9 cellular contexts compared by ENCODE assay signal in the genomic region with DNA sequence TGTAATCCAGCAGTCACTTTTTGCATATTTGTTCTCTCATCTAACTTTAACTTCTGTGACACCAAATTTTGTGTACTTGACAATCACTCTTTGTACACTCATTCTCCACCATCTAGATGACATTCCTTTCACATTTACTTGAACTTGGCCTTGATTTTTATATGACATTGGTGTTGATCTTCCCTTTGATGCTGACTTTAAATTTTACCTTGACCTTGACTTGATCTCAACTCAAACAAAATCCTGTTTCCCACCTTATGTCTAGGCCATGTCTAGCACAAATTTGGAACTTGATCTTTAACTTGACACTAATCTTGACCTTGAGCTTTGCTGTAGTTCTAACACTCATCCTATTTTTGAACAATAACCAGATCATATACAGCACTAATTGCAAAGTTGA. TPM values are rescaled to one million over a fixed set of nuclear protein-coding genes. Genes with fewer than 3 reads are reported as not detected.
"Had no signal": no experiment of that assay in that cellular context is flagged by ENCODE, and none has a peak within 500 bp of the region (broad histone marks: within the 10 kb centered on the region; RNA-seq: fewer than 3 reads in every experiment).

No MANE protein-coding gene starts in this region.

- ATAC-seq: GM12878 had no signal

- DNase-seq: GDM1, GF-D8 had no signal

- FAIRE-seq: G401.6, GM12878, GM12891, GM12892, GM18507, GM19239 had no signal

- H3K4me3 ChIP-seq: GM12878 had no signal

RNA-seq across cellular contexts. Expression of a gene that starts 33.2 kb away (rescaled TPM):
- total RNA-seq: G401, GM12878 had no signal
- polyA plus RNA-seq: GM12878 had no signal
